In the genomic region with DNA sequence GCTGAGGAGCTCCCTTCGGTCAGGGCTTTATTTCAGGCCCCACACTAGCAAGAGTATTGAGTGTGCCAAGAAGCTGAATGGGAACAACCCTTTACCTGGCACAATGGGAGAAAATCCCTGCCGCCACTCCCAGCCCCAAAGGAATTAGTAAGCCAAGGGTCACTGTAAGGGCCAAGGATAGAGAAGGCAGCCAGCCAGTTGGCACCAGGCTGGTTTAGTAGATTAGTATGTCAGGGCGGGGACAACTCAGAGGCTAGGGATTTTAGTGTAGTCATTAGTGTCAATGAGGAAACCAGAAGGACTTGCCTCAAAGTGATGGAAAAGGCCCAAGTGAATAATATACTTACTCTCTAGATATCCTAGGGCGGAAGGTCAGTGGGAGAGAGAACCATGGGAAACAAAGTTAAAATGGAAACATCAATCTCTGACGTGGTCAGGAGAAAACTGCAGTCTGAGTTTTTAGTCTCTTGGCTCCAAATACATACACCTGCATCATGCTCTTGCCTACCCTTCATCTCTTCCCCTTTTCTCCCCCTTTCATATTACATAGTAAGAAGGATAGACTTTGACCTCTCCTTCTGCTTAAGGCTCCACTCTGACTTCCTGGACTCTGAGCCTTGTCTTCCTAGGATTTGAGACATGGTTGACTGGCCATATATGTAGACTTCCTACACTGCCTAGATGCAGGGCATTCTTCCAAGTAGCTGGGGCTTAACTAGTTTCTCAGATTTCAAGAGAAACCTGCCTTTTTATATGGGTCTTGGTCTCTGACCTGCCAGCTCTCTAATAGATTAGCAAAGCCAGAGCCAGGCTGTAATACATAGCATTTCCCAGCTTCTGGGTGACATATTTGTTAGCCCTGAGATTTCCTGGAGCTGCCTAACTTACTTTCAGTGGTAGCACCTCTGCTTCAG, we compare ENCODE assay signal across 28 cellular contexts. TPM values are rescaled to one million over a fixed set of nuclear protein-coding genes. Genes with fewer than 3 reads are reported as not detected.
DNase-seq lines count a peak whose midpoint lies in the region; ATAC-seq and TF ChIP-seq lines count a peak whose summit lies in the region.
"Had no signal": no experiment of that assay in that cellular context is flagged by ENCODE, and none has a peak within 500 bp of the region (broad histone marks: within the 10 kb centered on the region; RNA-seq: fewer than 3 reads in every experiment).

No MANE protein-coding gene starts in this region.

- H3K36me3 ChIP-seq in WERI-Rb-1 = no peaks in the 10 kb centered on the region; the same call in 1 of the 2 replicates
- peaks cover 4 to 7% of the 10 kb centered on the region in 2 experiments for H3K36me3 ChIP-seq in trophoblast cell (ENCODE audit: control insufficient read depth in 1 of 2, insufficient read depth in 2 of 2, low read length in 2 of 2)

- H3K9me3 ChIP-seq in WERI-Rb-1 (ENCODE audit: severe bottlenecking) (peaks cover 8% of the 10 kb centered on the region), trophoblast cell (ENCODE audit: insufficient read depth, low read depth, low read length) (peaks cover 6% of the 10 kb centered on the region)
- H3K9me3 ChIP-seq: suprapubic skin had no signal

- H3K27me3 ChIP-seq in WERI-Rb-1 (ENCODE audit: insufficient read depth, low read depth, severe bottlenecking) (no peaks in the 10 kb centered on the region), trophoblast cell (ENCODE audit: insufficient read depth, low read length) (no peaks in the 10 kb centered on the region)
- H3K27me3 ChIP-seq: suprapubic skin had no signal

- no peak overlapping the region for H2AFZ ChIP-seq in trophoblast cell (ENCODE audit: insufficient read depth, low read length, poor library complexity)

- H3K4me1 ChIP-seq in trophoblast cell (ENCODE audit: control insufficient read depth in 1 of 2, insufficient read depth in 2 of 2, low read length in 2 of 2) = peaks cover 0 to 8% of the 10 kb centered on the region in 2 experiments
- H3K4me1 ChIP-seq: suprapubic skin had no signal

- no peaks in the 10 kb centered on the region for H3K79me2 ChIP-seq in trophoblast cell (ENCODE audit: control insufficient read depth, insufficient read depth, low read length, poor library complexity)

- peak overlapping the region; percentile 47 for H4K91ac ChIP-seq in trophoblast cell (ENCODE audit: low read depth, low read length)

- no peak overlapping the region for H4K8ac ChIP-seq in trophoblast cell (ENCODE audit: low read depth, low read length)

- no peak for TF ChIP-seq CTCF in WERI-Rb-1 (IDR thresholded peaks at IDR 0.05; ENCODE audit: low read depth, low read length)

- ATAC-seq in left cardiac atrium (peak; percentile 30 to 62), GM18868 (IDR thresholded peaks at IDR 0.05; ENCODE audit: unreplicated experiment) (no peak)
- ATAC-seq: activated CD4-positive, CD25-positive, alpha-beta regulatory T cell treated with anti-CD3 and anti-CD28 coated beads, Interleukin-2, amount 50 U/mL, for 24 hours; activated naive CD8-positive, alpha-beta T cell treated with anti-CD3 and anti-CD28 coated beads, Interleukin-2, amount 50 U/mL, for 24 hours; CD8-positive, alpha-beta T cell; naive thymus-derived CD8-positive, alpha-beta T cell had no signal

- H3K18ac ChIP-seq in trophoblast cell (ENCODE audit: low read length) = no peak overlapping the region

- WGBS in trophoblast cell (ENCODE audit: extremely low coverage, insufficient coverage, insufficient read length) = no CpG with 5 or more reads among the region's 5 CpGs

- H3K27ac ChIP-seq in WERI-Rb-1 = peak overlapping the region; percentile 44
- H3K27ac ChIP-seq in trophoblast cell (ENCODE audit: low read depth, low read length) = no peak overlapping the region
- H3K27ac ChIP-seq: coronary artery, suprapubic skin had no signal

- no peak overlapping the region for H4K12ac ChIP-seq in trophoblast cell (ENCODE audit: low read depth, low read length)

- no peak overlapping the region for H3K4me2 ChIP-seq in trophoblast cell (ENCODE audit: low read length)

- H3K4me3 ChIP-seq in WERI-Rb-1 (ENCODE audit: low read depth, low read length) = no peak overlapping the region
- H3K4me3 ChIP-seq in trophoblast cell (ENCODE audit: low read depth, low read length) = no peak overlapping the region
- H3K4me3 ChIP-seq: coronary artery, suprapubic skin had no signal

- no peaks in the 10 kb centered on the region for H3K79me1 ChIP-seq in trophoblast cell (ENCODE audit: low read length)

- peak overlapping the region; percentile 38 for H2BK5ac ChIP-seq in trophoblast cell (ENCODE audit: low read depth, low read length, poor library complexity)

- peak overlapping the region; percentile 40 for H2BK120ac ChIP-seq in trophoblast cell (ENCODE audit: insufficient read depth, low read length, poor library complexity)

- no peak overlapping the region for H2AK5ac ChIP-seq in trophoblast cell (ENCODE audit: low read length)

- no peak overlapping the region for H3K4ac ChIP-seq in trophoblast cell (ENCODE audit: low read depth, low read length)

- no peak overlapping the region for H3K9ac ChIP-seq in trophoblast cell (ENCODE audit: low read length)

- intact Hi-C loops in left cardiac atrium (cut with DNase I) = no loop called here

- peak; percentile 24 for DNase-seq in LoVo (ENCODE audit: low spot score)
- DNase-seq in WERI-Rb-1 = peak; percentile 53
- DNase-seq in left cardiac atrium = no peak
- DNase-seq in trophoblast cell = no peak
- DNase-seq in NCI-H1417 treated with DMSO at 0.1 percent for 48 hours (lab: John Stamatoyannopoulos, UW) = no peak
- no peak for DNase-seq in HT-29 (ENCODE audit: low spot score)
- DNase-seq: activated CD4-positive, alpha-beta memory T cell treated with anti-CD3 and anti-CD28 coated beads, Interleukin-2, amount 10 ng/mL, durations not matched to agents 7 days and 5 days; activated effector memory CD4-positive, alpha-beta T cell treated with anti-CD3 and anti-CD28 coated beads, Interleukin-2, amount 50 U/mL, for 16 hours; activated naive CD8-positive, alpha-beta T cell treated with anti-CD3 and anti-CD28 coated beads, Interleukin-2, amount 50 U/mL, for 24 hours; activated T-cell treated with anti-CD3 and anti-CD28 coated beads for 4 hours; CD8-positive, alpha-beta T cell; DMS53; foreskin fibroblast; GDM1; H7; hypothalamus; mesendoderm; naive thymus-derived CD8-positive, alpha-beta T cell; NCI-H1436 treated with DMSO at 0.1 percent for 48 hours; NCI-H2171 treated with DMSO at 0.1 percent for 48 hours; NCI-H526 treated with DMSO at 0.1 percent for 48 hours; SHP77; SW 1271 had no signal

- H3K14ac ChIP-seq in trophoblast cell (ENCODE audit: low read length) = no peak overlapping the region

- H3K23ac ChIP-seq in trophoblast cell (ENCODE audit: low read length) = no peak overlapping the region

- peak overlapping the region; percentile 31 for H2BK12ac ChIP-seq in trophoblast cell (ENCODE audit: low read length)

RNA-seq across cellular contexts. Expression of a gene that starts 35.1 kb away (rescaled TPM):
- total RNA-seq in left cardiac atrium = 10 to 100 TPM in 1 of 2 donors, 1 to 10 TPM in 1; 8.5 to 21.0 TPM
- 5.7 and 5.9 TPM in 2 replicates for polyA plus RNA-seq in trophoblast cell (2013)
- total RNA-seq in HT-29 (2014; rRNA removed; shearing (Covaris generic)) = 0.05 and 0.10 TPM in 2 replicates
- total RNA-seq: activated CD4-positive, alpha-beta memory T cell treated with anti-CD3 and anti-CD28 coated beads, Interleukin-2, amount 10 ng/mL, durations not matched to agents 7 days and 5 days; CD8-positive, alpha-beta T cell; naive thymus-derived CD8-positive, alpha-beta T cell had no signal
- polyA plus RNA-seq: IgD-negative memory B cell; naive thymus-derived CD8-positive, alpha-beta T cell had no signal

Comparison
In these comparisons a context has a peak if more than half of its experiments do, and no peak if none do; other contexts are left out.
1. DNase-seq: peak in LoVo (single experiment) and WERI-Rb-1 (single experiment); none in left cardiac atrium (single experiment), trophoblast cell (0 of 2), NCI-H1417 treated with DMSO at 0.1 percent for 48 hours (single experiment) and HT-29 (single experiment).